1 cellular context compared by ENCODE assay signal in genomic region chr9:93669116-93669957, GRCh38.
TF ChIP-seq lines count a peak whose summit lies in the region.

No MANE protein-coding gene starts in this region.

TF ChIP-seq in IMR-90, 13 proteins besides CTCF, POLR2A, EP300 and RAD21 (continued from another document):
- TF ChIP-seq RCOR1 (IDR thresholded peaks at IDR 0.05; ENCODE audit: insufficient replicate concordance, low read length) = no peak
- TF ChIP-seq SMC3 (IDR thresholded peaks at IDR 0.05; ENCODE audit: low read depth, low read length) = no peak
- TF ChIP-seq MXI1 (IDR thresholded peaks at IDR 0.05; ENCODE audit: borderline replicate concordance, low read depth, low read length) = no peak
- TF ChIP-seq RFX5 (IDR thresholded peaks at IDR 0.05; ENCODE audit: low read depth, low read length) = no peak
- TF ChIP-seq BHLHE40 (IDR thresholded peaks at IDR 0.05; ENCODE audit: low read depth, low read length) = no peak
- TF ChIP-seq FOS (IDR thresholded peaks at IDR 0.05; ENCODE audit: low read depth, low read length) = no peak
- TF ChIP-seq CEBPB (IDR thresholded peaks at IDR 0.05; ENCODE audit: low read depth, low read length) = no peak
